15 cellular contexts compared by ENCODE assay signal in genomic region chr9:133236291-133237071, GRCh38. TPM values are rescaled to one million over a fixed set of nuclear protein-coding genes. Genes with fewer than 3 reads are reported as not detected.
DNase-seq lines count a peak whose midpoint lies in the region; ATAC-seq and TF ChIP-seq lines count a peak whose summit lies in the region.
"Had no signal": no experiment of that assay in that cellular context is flagged by ENCODE, and none has a peak within 500 bp of the region (broad histone marks: within the 10 kb centered on the region; RNA-seq: fewer than 3 reads in every experiment).

No MANE protein-coding gene starts in this region.

- intact Hi-C loops in ovary (cut with DNase I) (loop anchor here in 3 of 4 donors (5.0 kb wide), 2 partner anchors 36 to 41 kb away; partner anchors contain the start of gene ABO (in 2 of the 3)), uterus (cut with DNase I; ENCODE audit: low total_unique reads) (no loop called here)

- TF ChIP-seq EP300 in gastroesophageal sphincter (IDR thresholded peaks at IDR 0.05) (no peak), ovary (IDR thresholded peaks at IDR 0.05) (no peak)

- H3K27me3 Mint-ChIP-seq in activated T-cell treated with anti-CD3 and anti-CD28 coated beads, Interleukin-2, amount 50 U/mL, for 24 hours: peaks cover 38% of the 10 kb centered on the region

- DNase-seq in activated T-cell treated with anti-CD3 and anti-CD28 coated beads, Interleukin-2, amount 50 U/mL, for 24 hours: no peak
- DNase-seq in activated T-cell treated with anti-CD3 and anti-CD28 coated beads for 4 hours: no peak
- DNase-seq in ovary: peak; percentile 57 to 78 (median 67)
- DNase-seq in uterus: peak in 1 of 2 donors; percentile 14
- no peak for DNase-seq in NCI-H446 treated with DMSO at 0.1 percent for 48 hours (lab: John Stamatoyannopoulos, UW)
- DNase-seq: activated CD4-positive, alpha-beta T cell treated with anti-CD3 and anti-CD28 coated beads, Interleukin-2, amount 10 ng/mL, durations not matched to agents 7 days and 5 days; foreskin fibroblast; naive B cell; NCI-H1694 treated with DMSO at 0.1 percent for 48 hours; stimulated activated naive B cell treated with anti-CD40 and anti-IgM and Interleukin-4, amounts not matched to agents 10 μg/mL and 1 μg/mL and 100 μg/mL, for 72 hours had no signal

- WGBS in gastroesophageal sphincter (ENCODE audit: low coverage in 1 of 2), 2 donors: 50 to 60% methylated on average over 1 to 2 of the region's 20 CpGs
- 62 to 74% (median 67%) methylated on average over 19 to 20 of the region's 20 CpGs for whole genome bisulfite sequencing in ovary, 3 donors

- TF ChIP-seq CTCF in gastroesophageal sphincter (IDR thresholded peaks at IDR 0.05) (no peak), ovary (IDR thresholded peaks at IDR 0.05) (no peak), uterus (IDR thresholded peaks at IDR 0.05) (no peak)

- peaks cover 9% of the 10 kb centered on the region for H3K4me1 Mint-ChIP-seq in activated T-cell treated with anti-CD3 and anti-CD28 coated beads, Interleukin-2, amount 50 U/mL, for 24 hours (ENCODE audit: low read depth)

- peaks cover 0 to 16% (median 0%) of the 10 kb centered on the region in 3 donors for H3K4me1 ChIP-seq in gastroesophageal sphincter
- H3K4me1 ChIP-seq in ovary (ENCODE audit: insufficient read depth): peaks cover 12% of the 10 kb centered on the region
- peaks cover 0 to 6% of the 10 kb centered on the region in 2 donors for H3K4me1 ChIP-seq in uterus

- H3K27me3 ChIP-seq in gastroesophageal sphincter: peaks cover 66% of the 10 kb centered on the region
- no peaks in the 10 kb centered on the region for H3K27me3 ChIP-seq in ovary
- no peaks in the 10 kb centered on the region for H3K27me3 ChIP-seq in uterus

- peak overlapping the region; percentile 44 for H3K27ac Mint-ChIP-seq in activated T-cell treated with anti-CD3 and anti-CD28 coated beads, Interleukin-2, amount 50 U/mL, for 24 hours
- H3K27ac Mint-ChIP-seq: activated CD4-positive, alpha-beta T cell treated with anti-CD3 and anti-CD28 coated beads, Interleukin-2, amount 10 ng/mL, durations not matched to agents 7 days and 5 days; stimulated activated naive B cell treated with anti-CD40 and anti-IgM and Interleukin-4, amounts not matched to agents 10 μg/mL and 1 μg/mL and 100 μg/mL, for 72 hours had no signal

- H3K4me3 ChIP-seq in gastroesophageal sphincter (no peak overlapping the region), ovary (no peak overlapping the region), uterus (no peak overlapping the region)
- H3K4me3 ChIP-seq: HAP-1 had no signal

- H3K36me3 ChIP-seq in gastroesophageal sphincter (no peaks in the 10 kb centered on the region), ovary (no peaks in the 10 kb centered on the region), uterus (no peaks in the 10 kb centered on the region)
- H3K36me3 ChIP-seq: HAP-1 had no signal

- H3K27ac ChIP-seq in gastroesophageal sphincter: peak overlapping the region in 3 of 4 donors; percentile 58 to 75 (median 72)
- H3K27ac ChIP-seq in ovary: peak overlapping the region; percentile 31 to 94
- peak overlapping the region; percentile 73 to 78 for H3K27ac ChIP-seq in uterus

- H3K9me3 ChIP-seq in gastroesophageal sphincter: no peaks in the 10 kb centered on the region
- no peaks in the 10 kb centered on the region for H3K9me3 ChIP-seq in ovary
- no peaks in the 10 kb centered on the region for H3K9me3 ChIP-seq in uterus
- H3K9me3 ChIP-seq: HAP-1 had no signal

- no peak overlapping the region for H3K4me3 Mint-ChIP-seq in activated T-cell treated with anti-CD3 and anti-CD28 coated beads, Interleukin-2, amount 50 U/mL, for 24 hours
- H3K4me3 Mint-ChIP-seq: activated CD4-positive, alpha-beta T cell treated with anti-CD3 and anti-CD28 coated beads, Interleukin-2, amount 10 ng/mL, durations not matched to agents 7 days and 5 days; stimulated activated naive B cell treated with anti-CD40 and anti-IgM and Interleukin-4, amounts not matched to agents 10 μg/mL and 1 μg/mL and 100 μg/mL, for 72 hours had no signal

- H3K36me3 Mint-ChIP-seq in activated T-cell treated with anti-CD3 and anti-CD28 coated beads, Interleukin-2, amount 50 U/mL, for 24 hours (ENCODE audit: low read depth): no peaks in the 10 kb centered on the region
- H3K36me3 Mint-ChIP-seq: naive B cell; stimulated activated naive B cell treated with anti-CD40 and anti-IgM and Interleukin-4, amounts not matched to agents 10 μg/mL and 1 μg/mL and 100 μg/mL, for 72 hours had no signal

- no peaks in the 10 kb centered on the region for H3K9me3 Mint-ChIP-seq in activated T-cell treated with anti-CD3 and anti-CD28 coated beads, Interleukin-2, amount 50 U/mL, for 24 hours
- H3K9me3 Mint-ChIP-seq: activated CD4-positive, alpha-beta T cell treated with anti-CD3 and anti-CD28 coated beads, Interleukin-2, amount 10 ng/mL, durations not matched to agents 7 days and 5 days; stimulated activated naive B cell treated with anti-CD40 and anti-IgM and Interleukin-4, amounts not matched to agents 10 μg/mL and 1 μg/mL and 100 μg/mL, for 72 hours had no signal

- no peak for ATAC-seq in gastroesophageal sphincter
- no peak for ATAC-seq in GM21367 (IDR thresholded peaks at IDR 0.05; ENCODE audit: unreplicated experiment)
- no peak for ATAC-seq in HG02623 (IDR thresholded peaks at IDR 0.05; ENCODE audit: unreplicated experiment)
- ATAC-seq: stimulated activated naive B cell treated with anti-CD40 and anti-IgM and Interleukin-4, amounts not matched to agents 10 μg/mL and 1 μg/mL and 100 μg/mL, for 72 hours had no signal

- TF ChIP-seq POLR2A in gastroesophageal sphincter (IDR thresholded peaks at IDR 0.05) (no peak), ovary (IDR thresholded peaks at IDR 0.05) (no peak), uterus (IDR thresholded peaks at IDR 0.05) (no peak)

RNA-seq across cellular contexts. Expression of gene OBP2B, which starts 27.4 kb away (rescaled TPM):
- total RNA-seq in gastroesophageal sphincter: not detected
- 1 to 10 TPM in 2 of 7 donors, under 1 TPM in 2, not detected in 3; 0.33 to 5.3 (median 2.7) TPM for total RNA-seq in ovary
- polyA plus RNA-seq in ovary: not detected
- total RNA-seq in uterus: not detected
- total RNA-seq: activated CD4-positive, alpha-beta T cell treated with anti-CD3 and anti-CD28 coated beads, Interleukin-2, amount 10 ng/mL, durations not matched to agents 7 days and 5 days had no signal
- polyA plus RNA-seq: AG04450 had no signal

RNA-seq across cellular contexts. Expression of gene ABO, which starts 38.5 kb away (rescaled TPM):
- 1 to 10 TPM in 2 of 4 donors, under 1 TPM in 2; 0.47 to 10.0 (median 0.91) TPM for total RNA-seq in gastroesophageal sphincter
- total RNA-seq in ovary: 10 to 100 TPM; 16.0 to 27.7 (median 22.0) TPM
- polyA plus RNA-seq in ovary: 10 to 100 TPM; 18.5 to 21.1 TPM
- 1 to 10 TPM in 1 of 4 donors, under 1 TPM in 3; 0.29 to 6.1 (median 0.59) TPM for total RNA-seq in uterus
- polyA plus RNA-seq: AG04450 had no signal

Comparison
In these comparisons a context has a peak if more than half of its experiments do, and no peak if none do; other contexts are left out.
1. DNase-seq: peak in ovary (5 of 5); none in activated T-cell treated with anti-CD3 and anti-CD28 coated beads, Interleukin-2, amount 50 U/mL, for 24 hours (single experiment), activated T-cell treated with anti-CD3 and anti-CD28 coated beads for 4 hours (single experiment) and NCI-H446 treated with DMSO at 0.1 percent for 48 hours (single experiment).
2. Peak in every context shown above with its lines, with median percentiles within 50 percentile points of each other: H3K27ac ChIP-seq.